Comparison of ENCODE assay signal across 1 cellular context in genomic region chr13:49587311-49587847, GRCh38.
TF ChIP-seq lines count a peak whose summit lies in the region.

No MANE protein-coding gene starts in this region.

TF ChIP-seq in HepG2, 621 proteins besides CTCF, POLR2A, EP300 and RAD21 (continued from another document and continues in another):
- TF ChIP-seq ZMYM2 (CRISPR knock-in tag; IDR thresholded peaks at IDR 0.05): peak; percentile 88
- peak; percentile 23; the same call in 1 of the 2 replicates for TF ChIP-seq NR2F2 (IDR thresholded peaks at IDR 0.05; ENCODE audit: borderline replicate concordance, low read depth)
- 0 out of 2 replicates have a peak, but pooled peaks have one; percentile 4 for TF ChIP-seq ZNF3 (CRISPR knock-in tag; IDR thresholded peaks at IDR 0.05)
- no peak for TF ChIP-seq ZNF329 (CRISPR knock-in tag; IDR thresholded peaks at IDR 0.05; ENCODE audit: low read depth)
- peak; percentile 55 for TF ChIP-seq SOX13 (IDR thresholded peaks at IDR 0.05)
- TF ChIP-seq SOX13 (CRISPR knock-in tag; conservative IDR thresholded peaks at IDR 0.05 in 1 of 2, IDR thresholded peaks at IDR 0.05 in 1 of 2): peak in 1 of 2 experiments; percentile 88; a peak in 2 of 4 replicates
- peak; percentile 60 for TF ChIP-seq SALL1 (CRISPR knock-in tag; IDR thresholded peaks at IDR 0.05)
- peak; percentile 66 for TF ChIP-seq FOSL2 (CRISPR knock-in tag; IDR thresholded peaks at IDR 0.05)
- 0 out of 2 replicates have a peak, but pooled peaks have one; percentile 29 for TF ChIP-seq ARNTL (CRISPR knock-in tag; IDR thresholded peaks at IDR 0.05)
- peak; percentile 71; the same call in 1 of the 2 replicates for TF ChIP-seq SKIL (CRISPR knock-in tag; IDR thresholded peaks at IDR 0.05; ENCODE audit: borderline replicate concordance)
- peak; percentile 88 for TF ChIP-seq PITX1 (CRISPR knock-in tag; IDR thresholded peaks at IDR 0.05)
- peak; percentile 18; the same call in 1 of the 2 replicates for TF ChIP-seq TFAP4 (IDR thresholded peaks at IDR 0.05; ENCODE audit: borderline replicate concordance, low read depth)
- 0 out of 2 replicates have a peak, but pooled peaks have one; percentile 28 for TF ChIP-seq GZF1 (CRISPR knock-in tag; IDR thresholded peaks at IDR 0.05)
- 0 out of 2 replicates have a peak, but pooled peaks have one; percentile 38 for TF ChIP-seq KAT8 (CRISPR knock-in tag; IDR thresholded peaks at IDR 0.05)
- TF ChIP-seq RFX1 (IDR thresholded peaks at IDR 0.05): no peak
- peak; percentile 79; the same call in 1 of the 2 replicates for TF ChIP-seq HMG20B (CRISPR knock-in tag; conservative IDR thresholded peaks at IDR 0.05)
- no peak for TF ChIP-seq ZNF576 (CRISPR knock-in tag; IDR thresholded peaks at IDR 0.05)
- TF ChIP-seq ZSCAN5A (CRISPR knock-in tag; IDR thresholded peaks at IDR 0.05; ENCODE audit: borderline replicate concordance): 0 out of 2 replicates have a peak, but pooled peaks have one; percentile 23
- TF ChIP-seq CC2D1A (CRISPR knock-in tag; IDR thresholded peaks at IDR 0.05): no peak
- TF ChIP-seq SIX4 (CRISPR knock-in tag; IDR thresholded peaks at IDR 0.05): peak; percentile 57; the same call in 1 of the 2 replicates
- 0 out of 2 replicates have a peak, but pooled peaks have one; percentile 32 for TF ChIP-seq GATA4 (IDR thresholded peaks at IDR 0.05; ENCODE audit: borderline replicate concordance, low read depth)
- TF ChIP-seq ZMYM3 (CRISPR knock-in tag; IDR thresholded peaks at IDR 0.05): peak; percentile 50; the same call in 1 of the 2 replicates
- peak; percentile 54 for TF ChIP-seq ASH2L (IDR thresholded peaks at IDR 0.05; ENCODE audit: insufficient read length, low read depth, low read length)
- no peak for TF ChIP-seq AKNA (CRISPR knock-in tag; IDR thresholded peaks at IDR 0.05; ENCODE audit: borderline replicate concordance)
- TF ChIP-seq DMAP1 (CRISPR knock-in tag; IDR thresholded peaks at IDR 0.05): peak; percentile 43; the same call in 1 of the 2 replicates
- TF ChIP-seq CREB1 (IDR thresholded peaks at IDR 0.05): no peak
- TF ChIP-seq CREB1 (CRISPR knock-in tag; IDR thresholded peaks at IDR 0.05): no peak
- peak; percentile 71 for TF ChIP-seq TBX2 (CRISPR knock-in tag; IDR thresholded peaks at IDR 0.05; ENCODE audit: borderline replicate concordance)
- TF ChIP-seq HIC2 (CRISPR knock-in tag; IDR thresholded peaks at IDR 0.05; ENCODE audit: low read depth): 0 out of 2 replicates have a peak, but pooled peaks have one; percentile 18
- no peak for TF ChIP-seq SOX6 (IDR thresholded peaks at IDR 0.05)
- peak; percentile 85 for TF ChIP-seq SOX6 (CRISPR knock-in tag; IDR thresholded peaks at IDR 0.05)
- peak; percentile 72; the same call in 1 of the 2 replicates for TF ChIP-seq ISL2 (CRISPR knock-in tag; IDR thresholded peaks at IDR 0.05)
- peak; percentile 79 for TF ChIP-seq GATAD2A (CRISPR knock-in tag; IDR thresholded peaks at IDR 0.05)
- peak; percentile 72; the same call in 1 of the 2 replicates for TF ChIP-seq ETV5 (CRISPR knock-in tag; IDR thresholded peaks at IDR 0.05; ENCODE audit: borderline replicate concordance)
- TF ChIP-seq ZFP41 (CRISPR knock-in tag; IDR thresholded peaks at IDR 0.05; ENCODE audit: borderline replicate concordance): no peak
- no peak for TF ChIP-seq PHF20 (CRISPR knock-in tag; IDR thresholded peaks at IDR 0.05)
- peak; percentile 40; the same call in 1 of the 2 replicates for TF ChIP-seq ZNF317 (CRISPR knock-in tag; IDR thresholded peaks at IDR 0.05)
- peak in 1 of 2 experiments; percentile 42; a peak in 1 of 4 replicates for TF ChIP-seq REST (IDR thresholded peaks at IDR 0.05; ENCODE audit: borderline replicate concordance in 1 of 2, low read depth in 1 of 2, low read length in 2 of 2)
- 0 out of 2 replicates have a peak, but pooled peaks have one; percentile 16 for TF ChIP-seq EHMT2 (IDR thresholded peaks at IDR 0.05; ENCODE audit: borderline replicate concordance, low read depth, low read length)
- TF ChIP-seq THRA (CRISPR knock-in tag; IDR thresholded peaks at IDR 0.05; ENCODE audit: borderline replicate concordance): peak; percentile 53; the same call in 1 of the 2 replicates
